ENCODE assay signal across 26 cellular contexts in the genomic region with DNA sequence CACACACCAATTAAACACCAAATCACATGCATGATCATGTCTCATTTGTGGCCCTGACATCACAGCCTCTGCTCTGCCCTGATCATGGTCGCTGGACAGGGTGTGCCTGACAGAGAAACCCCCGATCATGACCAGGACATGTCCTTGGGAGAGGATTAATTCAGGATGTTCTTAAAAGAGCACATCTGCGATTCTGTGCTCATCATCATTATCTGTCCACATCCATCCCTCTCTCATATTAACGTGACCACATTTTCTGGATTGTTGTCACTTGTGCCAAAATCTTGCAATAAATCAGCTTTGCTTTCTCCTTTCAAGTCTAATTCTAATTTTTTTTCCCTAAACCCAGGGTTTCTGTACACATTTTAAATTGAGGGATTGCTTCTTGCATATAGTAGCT. TPM values are rescaled to one million over a fixed set of nuclear protein-coding genes. Genes with fewer than 3 reads are reported as not detected.
DNase-seq lines count a peak whose midpoint lies in the region; ATAC-seq and TF ChIP-seq lines count a peak whose summit lies in the region.
"Had no signal": no experiment of that assay in that cellular context is flagged by ENCODE, and none has a peak within 500 bp of the region (broad histone marks: within the 10 kb centered on the region; RNA-seq: fewer than 3 reads in every experiment).

No MANE protein-coding gene starts in this region.

- ATAC-seq in GM21619 (IDR thresholded peaks at IDR 0.05; ENCODE audit: unreplicated experiment), result no peak
- ATAC-seq: A549, GM23338, K562, Panc1 had no signal

- H3K4me1 ChIP-seq in endocrine pancreas (ENCODE audit: control insufficient read depth, insufficient read depth, low read length) (peaks cover 21% of the 10 kb centered on the region), stomach (peaks cover 31 to 42% (median 40%) of the 10 kb centered on the region in 4 donors)
- H3K4me1 ChIP-seq: A549, BE2C, HAP-1 had no signal

- intact Hi-C loops in stomach (cut with DNase I; ENCODE audit: low total_unique reads), result no loop called here

- no peak overlapping the region for H3K9ac ChIP-seq in endocrine pancreas (ENCODE audit: control insufficient read depth, insufficient read depth, low read length)

- no peak for TF ChIP-seq EP300 in stomach (IDR thresholded peaks at IDR 0.05)

- H3K36me3 ChIP-seq in endocrine pancreas (ENCODE audit: control insufficient read depth, insufficient read depth, low read length) (no peaks in the 10 kb centered on the region), stomach (no peaks in the 10 kb centered on the region)
- H3K36me3 ChIP-seq: BE2C, HAP-1 had no signal

- H3K27me3 ChIP-seq in endocrine pancreas (ENCODE audit: control insufficient read depth, insufficient read depth, low read length) (no peaks in the 10 kb centered on the region), stomach (no peaks in the 10 kb centered on the region)

- 74 to 88% (median 76%) methylated on average over 4 of the region's 4 CpGs for WGBS in stomach, 5 donors

- TF ChIP-seq CTCF in stomach (IDR thresholded peaks at IDR 0.05), result no peak

- H3K4me3 ChIP-seq in endocrine pancreas (ENCODE audit: control insufficient read depth, insufficient read depth, low read length), result peak overlapping the region; percentile 28
- H3K4me3 ChIP-seq in stomach, result no peak overlapping the region
- H3K4me3 ChIP-seq: A549, GM23338, HAP-1, K562 had no signal

- DNase-seq in AG08395 (ENCODE audit: low spot score) (peak; percentile 9), GM04504 (ENCODE audit: low read depth) (peak; percentile 1), stomach (no peak), HT-29 (ENCODE audit: low spot score) (no peak), CD1c-positive myeloid dendritic cell (ENCODE audit: extremely low spot score) (no peak)
- DNase-seq: BE2C; CD4-positive, alpha-beta T cell; HFFc6; Kasumi-1; NCI-H1930; NCI-H2107; NCI-H524; NCI-H82; SHP77 had no signal

- H3K9me3 ChIP-seq in endocrine pancreas (ENCODE audit: control insufficient read depth, low read length) (no peaks in the 10 kb centered on the region), stomach (no peaks in the 10 kb centered on the region)
- H3K9me3 ChIP-seq: A549, BE2C, HAP-1 had no signal

- H3K27ac ChIP-seq in stomach, result peak overlapping the region; percentile 66 to 88 (median 79)
- H3K27ac ChIP-seq: A549, RWPE1 had no signal

- no peak for TF ChIP-seq POLR2A in stomach (IDR thresholded peaks at IDR 0.05)

RNA-seq across cellular contexts. Expression of gene PBOV1, which starts 7.7 kb away (rescaled TPM):
- not detected for total RNA-seq in stomach
- not detected for polyA plus RNA-seq in stomach
- not detected in 2 replicates for total RNA-seq in HT-29 (2014; rRNA removed; shearing (Covaris generic))
- total RNA-seq: CD4-positive, alpha-beta T cell; Daoy; G401; GM23338; HFFc6; K562; M059J; SK-MEL-5 had no signal
- polyA plus RNA-seq: A549, GM23338, K562 had no signal

Comparison
In these comparisons a context has a peak if more than half of its experiments do, and no peak if none do; other contexts are left out.
1. DNase-seq: peak in AG08395 (single experiment) and GM04504 (single experiment); none in stomach (single experiment), HT-29 (single experiment) and CD1c-positive myeloid dendritic cell (single experiment).